Comparison of ENCODE assay signal across 1 cellular context in the genomic region with DNA sequence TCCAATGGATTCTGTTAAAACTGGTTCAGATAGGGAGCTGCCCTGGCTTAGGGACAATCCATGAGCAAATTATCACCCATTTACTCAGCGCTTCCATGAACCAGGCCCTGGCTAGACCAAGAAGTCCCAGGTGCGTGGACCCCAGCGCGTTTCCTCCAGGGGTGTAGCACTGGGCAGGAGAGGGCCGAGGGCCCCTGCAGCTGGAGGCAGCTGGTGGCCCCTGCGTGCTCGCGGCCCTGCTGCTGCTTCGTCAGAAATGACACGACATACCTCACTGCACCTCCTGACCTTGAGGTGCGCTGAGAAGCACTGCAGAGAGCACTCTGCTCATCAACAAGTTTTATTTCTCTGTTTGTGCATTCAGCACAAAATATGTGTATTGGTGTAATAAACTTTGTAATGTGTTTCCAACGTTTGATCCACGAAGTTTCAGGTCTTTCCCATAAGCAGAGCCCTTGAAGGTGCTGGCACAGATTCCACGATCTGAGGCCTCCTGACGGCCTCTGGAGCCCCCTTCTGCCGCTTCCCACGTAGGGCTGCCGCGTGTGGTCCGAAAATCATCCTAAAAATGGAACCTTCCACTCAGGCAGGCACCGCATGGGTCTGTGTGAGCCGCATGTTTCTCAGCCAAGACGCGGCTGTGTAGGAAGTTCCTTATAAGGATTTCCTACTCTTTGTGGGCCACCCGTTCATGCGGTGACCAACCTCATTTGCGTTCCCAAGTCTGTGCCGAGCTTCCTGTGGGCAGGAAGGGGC.
TF ChIP-seq lines count a peak whose summit lies in the region.

No MANE protein-coding gene starts in this region.

TF ChIP-seq in HepG2, 621 proteins besides CTCF, POLR2A, EP300 and RAD21 (continued from another document):
- TF ChIP-seq, protein P1, sequence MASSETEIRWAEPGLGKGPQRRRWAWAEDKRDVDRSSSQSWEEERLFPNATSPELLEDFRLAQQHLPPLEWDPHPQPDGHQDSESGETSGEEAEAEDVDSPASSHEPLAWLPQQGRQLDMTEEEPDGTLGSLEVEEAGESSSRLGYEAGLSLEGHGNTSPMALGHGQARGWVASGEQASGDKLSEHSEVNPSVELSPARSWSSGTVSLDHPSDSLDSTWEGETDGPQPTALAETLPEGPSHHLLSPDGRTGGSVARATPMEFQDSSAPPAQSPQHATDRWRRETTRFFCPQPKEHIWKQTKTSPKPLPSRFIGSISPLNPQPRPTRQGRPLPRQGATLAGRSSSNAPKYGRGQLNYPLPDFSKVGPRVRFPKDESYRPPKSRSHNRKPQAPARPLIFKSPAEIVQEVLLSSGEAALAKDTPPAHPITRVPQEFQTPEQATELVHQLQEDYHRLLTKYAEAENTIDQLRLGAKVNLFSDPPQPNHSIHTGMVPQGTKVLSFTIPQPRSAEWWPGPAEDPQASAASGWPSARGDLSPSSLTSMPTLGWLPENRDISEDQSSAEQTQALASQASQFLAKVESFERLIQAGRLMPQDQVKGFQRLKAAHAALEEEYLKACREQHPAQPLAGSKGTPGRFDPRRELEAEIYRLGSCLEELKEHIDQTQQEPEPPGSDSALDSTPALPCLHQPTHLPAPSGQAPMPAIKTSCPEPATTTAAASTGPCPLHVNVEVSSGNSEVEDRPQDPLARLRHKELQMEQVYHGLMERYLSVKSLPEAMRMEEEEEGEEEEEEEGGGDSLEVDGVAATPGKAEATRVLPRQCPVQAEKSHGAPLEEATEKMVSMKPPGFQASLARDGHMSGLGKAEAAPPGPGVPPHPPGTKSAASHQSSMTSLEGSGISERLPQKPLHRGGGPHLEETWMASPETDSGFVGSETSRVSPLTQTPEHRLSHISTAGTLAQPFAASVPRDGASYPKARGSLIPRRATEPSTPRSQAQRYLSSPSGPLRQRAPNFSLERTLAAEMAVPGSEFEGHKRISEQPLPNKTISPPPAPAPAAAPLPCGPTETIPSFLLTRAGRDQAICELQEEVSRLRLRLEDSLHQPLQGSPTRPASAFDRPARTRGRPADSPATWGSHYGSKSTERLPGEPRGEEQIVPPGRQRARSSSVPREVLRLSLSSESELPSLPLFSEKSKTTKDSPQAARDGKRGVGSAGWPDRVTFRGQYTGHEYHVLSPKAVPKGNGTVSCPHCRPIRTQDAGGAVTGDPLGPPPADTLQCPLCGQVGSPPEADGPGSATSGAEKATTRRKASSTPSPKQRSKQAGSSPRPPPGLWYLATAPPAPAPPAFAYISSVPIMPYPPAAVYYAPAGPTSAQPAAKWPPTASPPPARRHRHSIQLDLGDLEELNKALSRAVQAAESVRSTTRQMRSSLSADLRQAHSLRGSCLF (CRISPR knock-in tag; IDR thresholded peaks at IDR 0.05; ENCODE audit: borderline replicate concordance) = no peak
- TF ChIP-seq ZNF766 (CRISPR knock-in tag; IDR thresholded peaks at IDR 0.05; ENCODE audit: borderline replicate concordance) (no peak), ZMAT3 (CRISPR knock-in tag; conservative IDR thresholded peaks at IDR 0.05) (no peak), GATAD1 (CRISPR knock-in tag; IDR thresholded peaks at IDR 0.05) (no peak)
